14 cellular contexts compared by ENCODE assay signal in genomic region chr6:33663028-33663427, GRCh38. TPM values are rescaled to one million over a fixed set of nuclear protein-coding genes. Genes with fewer than 3 reads are reported as not detected.
DNase-seq lines count a peak whose midpoint lies in the region; ATAC-seq, FAIRE-seq and TF ChIP-seq lines count a peak whose summit lies in the region.
"Had no signal": no experiment of that assay in that cellular context is flagged by ENCODE, and none has a peak within 500 bp of the region (broad histone marks: within the 10 kb centered on the region; RNA-seq: fewer than 3 reads in every experiment).

No MANE protein-coding gene starts in this region.

- H3K4me1 Mint-ChIP-seq in activated naive CD4-positive, alpha-beta T cell treated with anti-CD3 and anti-CD28 coated beads, Interleukin-2, amount 50 U/mL, for 24 hours = no peaks in the 10 kb centered on the region
- peaks cover 2% of the 10 kb centered on the region for H3K4me1 Mint-ChIP-seq in activated naive CD4-positive, alpha-beta T cell treated with anti-CD3 and anti-CD28 coated beads, Interleukin-2, amount 10 ng/mL, durations not matched to agents 7 days and 5 days
- H3K4me1 Mint-ChIP-seq in stimulated activated effector memory CD8-positive, alpha-beta T cell treated with anti-CD3 and anti-CD28 coated beads, Interleukin-12 subunit alpha, Interleukin-12 subunit beta, amount 100 ng/mL, for 72 hours = no peaks in the 10 kb centered on the region

- CTCF ChIA-PET in activated naive CD4-positive, alpha-beta T cell treated with anti-CD3 and anti-CD28 coated beads, Interleukin-2, amount 10 ng/mL, durations not matched to agents 7 days and 5 days (lab: Charles Lee) = no interaction called here

- ATAC-seq in stimulated activated effector memory CD8-positive, alpha-beta T cell treated with anti-CD3 and anti-CD28 coated beads, Interleukin-12 subunit alpha, Interleukin-12 subunit beta, amount 100 ng/mL, for 72 hours = no peak

- H3K27ac Mint-ChIP-seq in activated naive CD4-positive, alpha-beta T cell treated with anti-CD3 and anti-CD28 coated beads, Interleukin-2, amount 50 U/mL, for 24 hours = peak overlapping the region; percentile 46
- no peak overlapping the region for H3K27ac Mint-ChIP-seq in activated naive CD4-positive, alpha-beta T cell treated with anti-CD3 and anti-CD28 coated beads, Interleukin-2, amount 10 ng/mL, durations not matched to agents 7 days and 5 days
- peak overlapping the region; percentile 69 for H3K27ac Mint-ChIP-seq in stimulated activated effector memory CD8-positive, alpha-beta T cell treated with anti-CD3 and anti-CD28 coated beads, Interleukin-12 subunit alpha, Interleukin-12 subunit beta, amount 100 ng/mL, for 72 hours
- H3K27ac Mint-ChIP-seq: IgD-negative memory B cell had no signal

- no peak for DNase-seq in activated naive CD4-positive, alpha-beta T cell treated with anti-CD3 and anti-CD28 coated beads, Interleukin-2, amount 10 ng/mL, durations not matched to agents 7 days and 5 days
- DNase-seq in HTR-8/SVneo (ENCODE audit: insufficient read length, low spot score) (no peak), epidermal melanocyte (ENCODE audit: insufficient read length, low spot score) (peak; percentile 1), tibial artery (no peak), MG63 (no peak)
- no peak for DNase-seq in stimulated activated effector memory CD8-positive, alpha-beta T cell treated with anti-CD3 and anti-CD28 coated beads, Interleukin-12 subunit alpha, Interleukin-12 subunit beta, amount 100 ng/mL, for 72 hours (ENCODE audit: low spot score in 2 of 2)
- DNase-seq: ACHN; CD4-positive, CD25-positive, alpha-beta regulatory T cell; DMS53; GF-D8; HCEC 1CT had no signal

- H3K27me3 Mint-ChIP-seq in activated naive CD4-positive, alpha-beta T cell treated with anti-CD3 and anti-CD28 coated beads, Interleukin-2, amount 50 U/mL, for 24 hours = no peaks in the 10 kb centered on the region
- H3K27me3 Mint-ChIP-seq in activated naive CD4-positive, alpha-beta T cell treated with anti-CD3 and anti-CD28 coated beads, Interleukin-2, amount 10 ng/mL, durations not matched to agents 7 days and 5 days = no peaks in the 10 kb centered on the region
- H3K27me3 Mint-ChIP-seq: CD4-positive, CD25-positive, alpha-beta regulatory T cell; IgD-negative memory B cell had no signal

- H3K4me1 ChIP-seq in tibial artery = no peaks in the 10 kb centered on the region
- H3K4me1 ChIP-seq: BLaER1 treated with 17β-estradiol and CSF1 and Interleukin-3, amounts not matched to agents 10 nM and 100 nM had no signal

- intact Hi-C loops in tibial artery (cut with DNase I; ENCODE audit: low total_unique reads) = no loop called here

- H3K36me3 ChIP-seq in tibial artery (peaks cover 0 to 73% (median 41%) of the 10 kb centered on the region in 3 donors), MG63 (no peaks in the 10 kb centered on the region)

- H3K27me3 ChIP-seq in tibial artery (peaks cover 0 to 10% of the 10 kb centered on the region in 2 donors), MG63 (no peaks in the 10 kb centered on the region)
- H3K27me3 ChIP-seq: BLaER1 treated with 17β-estradiol and CSF1 and Interleukin-3, amounts not matched to agents 10 nM and 100 nM had no signal

- H3K4me3 ChIP-seq in tibial artery (no peak overlapping the region), MG63 (no peak overlapping the region)
- H3K4me3 ChIP-seq: BLaER1 treated with 17β-estradiol and CSF1 and Interleukin-3, amounts not matched to agents 10 nM and 100 nM had no signal

- no peaks in the 10 kb centered on the region for H3K9me3 ChIP-seq in tibial artery
- no peaks in the 10 kb centered on the region for H3K9me3 ChIP-seq in MG63
- H3K9me3 ChIP-seq: BLaER1 treated with 17β-estradiol and CSF1 and Interleukin-3, amounts not matched to agents 10 nM and 100 nM had no signal

- no peak for TF ChIP-seq CTCF in tibial artery (IDR thresholded peaks at IDR 0.05)

- peak; percentile 48 for FAIRE-seq in HTR-8/SVneo (lab: Jason Lieb, UNC)

- H3K9me3 Mint-ChIP-seq in activated naive CD4-positive, alpha-beta T cell treated with anti-CD3 and anti-CD28 coated beads, Interleukin-2, amount 50 U/mL, for 24 hours = no peaks in the 10 kb centered on the region
- H3K9me3 Mint-ChIP-seq in activated naive CD4-positive, alpha-beta T cell treated with anti-CD3 and anti-CD28 coated beads, Interleukin-2, amount 10 ng/mL, durations not matched to agents 7 days and 5 days = no peaks in the 10 kb centered on the region
- no peaks in the 10 kb centered on the region for H3K9me3 Mint-ChIP-seq in stimulated activated effector memory CD8-positive, alpha-beta T cell treated with anti-CD3 and anti-CD28 coated beads, Interleukin-12 subunit alpha, Interleukin-12 subunit beta, amount 100 ng/mL, for 72 hours
- H3K9me3 Mint-ChIP-seq: CD4-positive, CD25-positive, alpha-beta regulatory T cell; IgD-negative memory B cell had no signal

- no peak overlapping the region for H3K27ac ChIP-seq in tibial artery
- H3K27ac ChIP-seq: BLaER1 treated with 17β-estradiol and CSF1 and Interleukin-3, amounts not matched to agents 10 nM and 100 nM had no signal

- H3K4me3 Mint-ChIP-seq in activated naive CD4-positive, alpha-beta T cell treated with anti-CD3 and anti-CD28 coated beads, Interleukin-2, amount 50 U/mL, for 24 hours = no peak overlapping the region
- no peak overlapping the region for H3K4me3 Mint-ChIP-seq in activated naive CD4-positive, alpha-beta T cell treated with anti-CD3 and anti-CD28 coated beads, Interleukin-2, amount 10 ng/mL, durations not matched to agents 7 days and 5 days
- H3K4me3 Mint-ChIP-seq in stimulated activated effector memory CD8-positive, alpha-beta T cell treated with anti-CD3 and anti-CD28 coated beads, Interleukin-12 subunit alpha, Interleukin-12 subunit beta, amount 100 ng/mL, for 72 hours = no peak overlapping the region
- H3K4me3 Mint-ChIP-seq: CD4-positive, CD25-positive, alpha-beta regulatory T cell; IgD-negative memory B cell had no signal

- peaks cover 4% of the 10 kb centered on the region for H3K36me3 Mint-ChIP-seq in activated naive CD4-positive, alpha-beta T cell treated with anti-CD3 and anti-CD28 coated beads, Interleukin-2, amount 50 U/mL, for 24 hours
- peaks cover 38% of the 10 kb centered on the region for H3K36me3 Mint-ChIP-seq in activated naive CD4-positive, alpha-beta T cell treated with anti-CD3 and anti-CD28 coated beads, Interleukin-2, amount 10 ng/mL, durations not matched to agents 7 days and 5 days
- H3K36me3 Mint-ChIP-seq in stimulated activated effector memory CD8-positive, alpha-beta T cell treated with anti-CD3 and anti-CD28 coated beads, Interleukin-12 subunit alpha, Interleukin-12 subunit beta, amount 100 ng/mL, for 72 hours = peaks cover 93% of the 10 kb centered on the region

RNA-seq across cellular contexts. Expression of gene ITPR3, which starts 41.9 kb away (rescaled TPM):
- total RNA-seq in MG63 (2014; rRNA removed; shearing (Covaris generic); ENCODE audit: low replicate concordance) = 7.1 and 14.5 TPM in 2 replicates

RNA-seq across cellular contexts. Expression of gene UQCC2, which starts 48.5 kb away (rescaled TPM):
- 10.8 and 36.4 TPM in 2 replicates for total RNA-seq in MG63 (2014; rRNA removed; shearing (Covaris generic); ENCODE audit: low replicate concordance)
